Comparison of ENCODE assay signal across 12 cellular contexts in genomic region chr11:124693142-124693541, GRCh38. TPM values are rescaled to one million over a fixed set of nuclear protein-coding genes. Genes with fewer than 3 reads are reported as not detected.
"Had no signal": no experiment of that assay in that cellular context is flagged by ENCODE, and none has a peak within 500 bp of the region (broad histone marks: within the 10 kb centered on the region; RNA-seq: fewer than 3 reads in every experiment).

No MANE protein-coding gene starts in this region.

- H3K4me1 ChIP-seq: HAP-1 had no signal

- DNase-seq: GM23248, GOT3, H7, H9, HCEC 1CT, HFFc6 had no signal

- H3K9ac ChIP-seq: GM23248 had no signal

- ATAC-seq: GM23338, HCT116 had no signal

- H3K4me3 ChIP-seq: GM23248, GM23338, HAP-1 had no signal

- H3K9me3 ChIP-seq: HAP-1 had no signal

- H2AFZ ChIP-seq: GM23248, GM23338 had no signal

- H3K27ac ChIP-seq: GM23248 had no signal

- H3K36me3 ChIP-seq: HAP-1 had no signal

- H3K4me2 ChIP-seq: GM23338 had no signal

- FAIRE-seq: H1, H54 had no signal

RNA-seq across cellular contexts. Expression of gene VSIG2, which starts 58.9 kb away (rescaled TPM):
- total RNA-seq: GM23248, GM23338, H1, H4, H9 had no signal
- polyA plus RNA-seq: GM23248, GM23338 had no signal
